ENCODE assay signal across 17 cellular contexts in the genomic region with DNA sequence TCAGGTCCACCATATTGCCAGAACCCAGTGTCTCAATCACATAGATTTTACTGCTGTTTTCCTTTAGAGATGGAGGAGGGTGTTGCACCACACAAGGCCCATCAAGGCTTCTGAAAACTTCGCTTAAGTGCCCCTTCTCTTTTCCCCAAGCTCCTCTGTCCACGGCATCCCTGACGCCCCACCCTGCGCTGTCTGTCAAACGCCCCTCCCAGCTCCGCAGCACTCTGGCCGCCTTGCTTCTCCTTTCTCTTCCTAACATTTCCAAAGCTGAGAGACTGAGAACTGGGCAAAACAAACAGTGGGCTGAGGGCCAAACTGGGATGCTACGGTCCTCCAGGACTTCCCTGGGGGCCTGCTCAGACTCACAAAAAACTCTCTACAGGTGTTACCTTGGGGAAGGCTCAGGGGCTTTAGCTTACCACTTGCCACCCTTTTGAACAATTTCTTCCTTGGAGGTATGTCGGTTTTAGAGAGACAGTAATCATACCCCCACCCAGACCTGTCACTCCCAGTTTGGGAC. TPM values are rescaled to one million over a fixed set of nuclear protein-coding genes. Genes with fewer than 3 reads are reported as not detected.
DNase-seq lines count a peak whose midpoint lies in the region; ATAC-seq and TF ChIP-seq lines count a peak whose summit lies in the region.
"Had no signal": no experiment of that assay in that cellular context is flagged by ENCODE, and none has a peak within 500 bp of the region (broad histone marks: within the 10 kb centered on the region; RNA-seq: fewer than 3 reads in every experiment).

No MANE protein-coding gene starts in this region.

- peak overlapping the region; percentile 76 for H3K27ac Mint-ChIP-seq in activated CD4-positive, alpha-beta T cell treated with anti-CD3 and anti-CD28 coated beads for 36 hours
- H3K27ac Mint-ChIP-seq in HFFc6: peak overlapping the region; percentile 67
- H3K27ac Mint-ChIP-seq in dendritic cell treated with granulocyte-macrophage colony-stimulating factor and Interleukin-4, amounts not matched to agents 40 ng/mL and 50 ng/mL, for 4 days: peak overlapping the region; percentile 98
- H3K27ac Mint-ChIP-seq: brain had no signal

- H3K4me1 ChIP-seq in gastrocnemius medialis: no peaks in the 10 kb centered on the region

- H3K27me3 ChIP-seq in gastrocnemius medialis: no peaks in the 10 kb centered on the region
- H3K27me3 ChIP-seq: dorsolateral prefrontal cortex, esophagus muscularis mucosa, tibial nerve had no signal

- TF ChIP-seq CTCF in HFFc6 (IDR thresholded peaks at IDR 0.05): no peak
- no peak for TF ChIP-seq CTCF in gastrocnemius medialis (IDR thresholded peaks at IDR 0.05 in 4 of 5, conservative IDR thresholded peaks at IDR 0.05 in 1 of 5)

- H3K27me3 Mint-ChIP-seq in activated CD4-positive, alpha-beta T cell treated with anti-CD3 and anti-CD28 coated beads for 36 hours: no peaks in the 10 kb centered on the region
- H3K27me3 Mint-ChIP-seq in HFFc6 (ENCODE audit: insufficient read depth): peaks cover 2% of the 10 kb centered on the region
- no peaks in the 10 kb centered on the region for H3K27me3 Mint-ChIP-seq in dendritic cell treated with granulocyte-macrophage colony-stimulating factor and Interleukin-4, amounts not matched to agents 40 ng/mL and 50 ng/mL, for 4 days

- in situ Hi-C loops in gastrocnemius medialis (cut with MboI; ENCODE audit: low sequenced_read_pairs in 4 of 4): no loop called here

- intact Hi-C loops in activated CD4-positive, alpha-beta T cell treated with anti-CD3 and anti-CD28 coated beads for 36 hours (cut with DNase I, micrococcal nuclease): no loop called here
- intact Hi-C loops in dendritic cell treated with granulocyte-macrophage colony-stimulating factor and Interleukin-4, amounts not matched to agents 40 ng/mL and 50 ng/mL, for 4 days (cut with micrococcal nuclease): no loop called here
- intact Hi-C loops in gastrocnemius medialis (cut with DNase I; ENCODE audit: low total_unique reads): no loop called here
- intact Hi-C loops in posterior vena cava (cut with DNase I): no loop called here

- no peak for ATAC-seq in activated CD4-positive, alpha-beta T cell treated with anti-CD3 and anti-CD28 coated beads for 36 hours
- no peak for ATAC-seq in gastrocnemius medialis
- ATAC-seq in HG03354 (IDR thresholded peaks at IDR 0.05; ENCODE audit: poor library complexity, severe bottlenecking, unreplicated experiment): no peak

- TF ChIP-seq POLR2A in gastrocnemius medialis (IDR thresholded peaks at IDR 0.05): no peak

- no peak for DNase-seq in activated CD4-positive, alpha-beta T cell treated with anti-CD3 and anti-CD28 coated beads for 36 hours
- no peak for DNase-seq in activated CD4-positive, alpha-beta T cell treated with anti-CD3 and anti-CD28 coated beads, Interleukin-2, amount 50 U/mL, for 1 hour
- DNase-seq in HFFc6 (no peak), gastrocnemius medialis (no peak), posterior vena cava (ENCODE audit: low spot score) (no peak)
- no peak for DNase-seq in stimulated activated CD4-positive, alpha-beta T cell treated with anti-CD3 and anti-CD28 coated beads, Interleukin-2, amount 100 ng/mL, for 24 hours
- DNase-seq: dorsolateral prefrontal cortex; NCI-H1048; NCI-H748 treated with DMSO at 0.1 percent for 48 hours; stimulated activated CD4-positive, alpha-beta T cell treated with anti-CD3 and anti-CD28 coated beads, Interleukin-4, amount 100 ng/mL, for 24 hours; stimulated activated CD8-positive, alpha-beta memory T cell treated with anti-CD3 and anti-CD28 coated beads, Interleukin-4, amount 100 ng/mL, for 48 hours had no signal

- H3K36me3 Mint-ChIP-seq in activated CD4-positive, alpha-beta T cell treated with anti-CD3 and anti-CD28 coated beads for 36 hours (ENCODE audit: low read depth): peaks cover 2% of the 10 kb centered on the region
- H3K36me3 Mint-ChIP-seq in HFFc6 (ENCODE audit: low read depth): peaks cover 5% of the 10 kb centered on the region
- H3K36me3 Mint-ChIP-seq in dendritic cell treated with granulocyte-macrophage colony-stimulating factor and Interleukin-4, amounts not matched to agents 40 ng/mL and 50 ng/mL, for 4 days (ENCODE audit: low read depth): no peaks in the 10 kb centered on the region
- H3K36me3 Mint-ChIP-seq: brain had no signal

- peak overlapping the region in 3 of 4 donors; percentile 2 to 50 (median 30) for H3K27ac ChIP-seq in gastrocnemius medialis
- H3K27ac ChIP-seq: 22Rv1 had no signal

- no peaks in the 10 kb centered on the region for H3K9me3 ChIP-seq in gastrocnemius medialis

- POLR2A ChIA-PET in activated CD4-positive, alpha-beta T cell treated with anti-CD3 and anti-CD28 coated beads for 36 hours (lab: Charles Lee): interaction anchor here (0.8 kb wide), 1 partner anchor 28 kb away, joined by 3 read pairs; no protein-coding TSS in a partner anchor

- no peak overlapping the region for H3K4me3 ChIP-seq in gastrocnemius medialis
- H3K4me3 ChIP-seq: dorsolateral prefrontal cortex, esophagus muscularis mucosa, tibial nerve had no signal

- peaks cover 17% of the 10 kb centered on the region for H3K4me1 Mint-ChIP-seq in activated CD4-positive, alpha-beta T cell treated with anti-CD3 and anti-CD28 coated beads for 36 hours
- peaks cover 48% of the 10 kb centered on the region for H3K4me1 Mint-ChIP-seq in HFFc6 (ENCODE audit: low read depth)
- peaks cover 56% of the 10 kb centered on the region for H3K4me1 Mint-ChIP-seq in dendritic cell treated with granulocyte-macrophage colony-stimulating factor and Interleukin-4, amounts not matched to agents 40 ng/mL and 50 ng/mL, for 4 days (ENCODE audit: low read depth)
- H3K4me1 Mint-ChIP-seq: brain had no signal

- H3K36me3 ChIP-seq in gastrocnemius medialis: no peaks in the 10 kb centered on the region
- H3K36me3 ChIP-seq: esophagus muscularis mucosa, tibial nerve had no signal

- CTCF ChIA-PET in activated CD4-positive, alpha-beta T cell treated with anti-CD3 and anti-CD28 coated beads for 36 hours (lab: Charles Lee): no interaction called here

- peaks cover 2% of the 10 kb centered on the region for H3K9me3 Mint-ChIP-seq in activated CD4-positive, alpha-beta T cell treated with anti-CD3 and anti-CD28 coated beads for 36 hours (ENCODE audit: low read depth)
- H3K9me3 Mint-ChIP-seq in HFFc6: peaks cover 7% of the 10 kb centered on the region; the same call in 1 of the 2 replicates
- H3K9me3 Mint-ChIP-seq in dendritic cell treated with granulocyte-macrophage colony-stimulating factor and Interleukin-4, amounts not matched to agents 40 ng/mL and 50 ng/mL, for 4 days: no peaks in the 10 kb centered on the region

- no peak overlapping the region for H3K4me3 Mint-ChIP-seq in activated CD4-positive, alpha-beta T cell treated with anti-CD3 and anti-CD28 coated beads for 36 hours
- H3K4me3 Mint-ChIP-seq in HFFc6: no peak overlapping the region
- peak overlapping the region; percentile 0 for H3K4me3 Mint-ChIP-seq in dendritic cell treated with granulocyte-macrophage colony-stimulating factor and Interleukin-4, amounts not matched to agents 40 ng/mL and 50 ng/mL, for 4 days
- H3K4me3 Mint-ChIP-seq: brain had no signal

RNA-seq across cellular contexts. Expression of a gene that starts 28.3 kb away (rescaled TPM):
- total RNA-seq in activated CD4-positive, alpha-beta T cell treated with anti-CD3 and anti-CD28 coated beads for 36 hours: 10 to 100 TPM; 40.3 to 50.0 TPM
- 100 to 1,000 TPM; 240 to 276 (median 258) TPM for total RNA-seq in HFFc6 (2021; fragmentation: NEBNext Ultra II Directional; extraction: Animal tissue kit (Norgen Biotek cat#: 25700))
- total RNA-seq in gastrocnemius medialis (100 to 1,000 TPM in 1 of 4 donors, 10 to 100 TPM in 3; 54.4 to 108 (median 88.0) TPM), posterior vena cava (100 to 1,000 TPM; 140 to 169 TPM)

RNA-seq across cellular contexts. Expression of a gene that starts 34.8 kb away (rescaled TPM):
- 1 to 10 TPM; 6.7 to 7.4 TPM for total RNA-seq in activated CD4-positive, alpha-beta T cell treated with anti-CD3 and anti-CD28 coated beads for 36 hours
- 100 to 1,000 TPM; 213 to 319 (median 307) TPM for total RNA-seq in HFFc6 (2021; fragmentation: NEBNext Ultra II Directional; extraction: Animal tissue kit (Norgen Biotek cat#: 25700))
- total RNA-seq in gastrocnemius medialis: 1,000 to 10,000 TPM in 1 of 4 donors, 100 to 1,000 TPM in 3; 345 to 1,004 (median 793) TPM
- total RNA-seq in posterior vena cava: 1,000 to 10,000 TPM in 1 of 2 donors, 100 to 1,000 TPM in 1; 445 to 1,411 TPM

Comparison
In these comparisons a context has a peak if more than half of its experiments do, and no peak if none do; other contexts are left out.
1. RNA of a gene that starts 34.8 kb away (total RNA-seq): 445 to 1,411 TPM in posterior vena cava, 345 to 1,004 TPM in gastrocnemius medialis and 213 to 319 TPM in HFFc6; 6.7 to 7.4 TPM in activated CD4-positive, alpha-beta T cell treated with anti-CD3 and anti-CD28 coated beads for 36 hours; every median in the first group is over 10 times any median in the second.
2. Peak in every context shown above with its lines, with median percentiles within 50 percentile points of each other: H3K27ac Mint-ChIP-seq.